In the genomic region with DNA sequence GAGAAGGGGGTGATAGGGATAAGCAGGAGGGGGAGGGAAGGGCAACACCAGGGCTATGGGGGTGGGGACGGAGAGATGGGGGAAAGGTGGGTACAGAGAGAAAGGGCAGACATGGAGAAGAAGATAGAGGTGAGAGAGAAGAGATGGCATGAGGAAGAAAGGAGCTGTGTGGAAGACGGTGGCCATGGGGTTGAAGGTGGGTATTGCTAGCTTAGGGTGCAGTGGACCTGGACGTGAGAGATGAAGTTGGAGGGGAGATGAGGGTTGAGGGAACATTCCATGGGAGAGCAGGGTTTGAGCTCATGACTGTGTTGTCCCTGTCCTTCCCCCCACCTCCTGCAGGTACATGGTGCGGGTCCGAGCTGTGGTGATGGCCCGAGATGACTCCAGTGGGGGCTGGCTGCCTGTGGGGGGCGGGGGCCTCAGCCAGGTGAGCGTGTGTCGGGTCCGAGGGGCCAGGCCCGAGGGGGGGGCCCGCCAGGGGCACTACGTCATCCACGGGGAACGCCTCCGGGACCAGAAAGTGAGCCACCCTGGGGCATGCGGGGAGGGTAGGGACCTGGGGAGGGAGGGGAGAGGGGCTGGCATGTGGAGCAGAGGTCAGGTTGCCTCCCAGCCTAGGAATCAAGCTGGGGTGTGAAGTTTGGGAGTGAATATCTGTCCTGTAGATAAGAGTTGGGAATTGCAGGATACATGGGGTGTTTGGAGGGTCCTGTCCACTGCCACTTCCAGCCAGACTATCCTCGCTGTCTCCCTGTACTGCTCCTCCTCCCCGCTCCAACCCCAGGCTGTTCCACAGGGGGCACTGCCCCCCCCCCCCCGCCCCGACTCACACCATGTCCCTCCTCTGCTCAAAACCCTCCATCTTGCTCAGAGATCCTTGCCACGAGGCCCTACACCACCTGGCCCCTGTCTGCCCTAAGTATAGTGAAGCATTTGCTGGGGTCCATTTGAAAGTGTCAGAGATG, we compare ENCODE assay signal across 1 cellular context.
TF ChIP-seq lines count a peak whose summit lies in the region.

No MANE protein-coding gene starts in this region.

TF ChIP-seq in GM23338, 12 proteins besides CTCF, POLR2A, EP300 and RAD21 (continued from another document):
- no peak for TF ChIP-seq POLR2AphosphoS5 (IDR thresholded peaks at IDR 0.05; ENCODE audit: low read depth)
- TF ChIP-seq, protein P1, sequence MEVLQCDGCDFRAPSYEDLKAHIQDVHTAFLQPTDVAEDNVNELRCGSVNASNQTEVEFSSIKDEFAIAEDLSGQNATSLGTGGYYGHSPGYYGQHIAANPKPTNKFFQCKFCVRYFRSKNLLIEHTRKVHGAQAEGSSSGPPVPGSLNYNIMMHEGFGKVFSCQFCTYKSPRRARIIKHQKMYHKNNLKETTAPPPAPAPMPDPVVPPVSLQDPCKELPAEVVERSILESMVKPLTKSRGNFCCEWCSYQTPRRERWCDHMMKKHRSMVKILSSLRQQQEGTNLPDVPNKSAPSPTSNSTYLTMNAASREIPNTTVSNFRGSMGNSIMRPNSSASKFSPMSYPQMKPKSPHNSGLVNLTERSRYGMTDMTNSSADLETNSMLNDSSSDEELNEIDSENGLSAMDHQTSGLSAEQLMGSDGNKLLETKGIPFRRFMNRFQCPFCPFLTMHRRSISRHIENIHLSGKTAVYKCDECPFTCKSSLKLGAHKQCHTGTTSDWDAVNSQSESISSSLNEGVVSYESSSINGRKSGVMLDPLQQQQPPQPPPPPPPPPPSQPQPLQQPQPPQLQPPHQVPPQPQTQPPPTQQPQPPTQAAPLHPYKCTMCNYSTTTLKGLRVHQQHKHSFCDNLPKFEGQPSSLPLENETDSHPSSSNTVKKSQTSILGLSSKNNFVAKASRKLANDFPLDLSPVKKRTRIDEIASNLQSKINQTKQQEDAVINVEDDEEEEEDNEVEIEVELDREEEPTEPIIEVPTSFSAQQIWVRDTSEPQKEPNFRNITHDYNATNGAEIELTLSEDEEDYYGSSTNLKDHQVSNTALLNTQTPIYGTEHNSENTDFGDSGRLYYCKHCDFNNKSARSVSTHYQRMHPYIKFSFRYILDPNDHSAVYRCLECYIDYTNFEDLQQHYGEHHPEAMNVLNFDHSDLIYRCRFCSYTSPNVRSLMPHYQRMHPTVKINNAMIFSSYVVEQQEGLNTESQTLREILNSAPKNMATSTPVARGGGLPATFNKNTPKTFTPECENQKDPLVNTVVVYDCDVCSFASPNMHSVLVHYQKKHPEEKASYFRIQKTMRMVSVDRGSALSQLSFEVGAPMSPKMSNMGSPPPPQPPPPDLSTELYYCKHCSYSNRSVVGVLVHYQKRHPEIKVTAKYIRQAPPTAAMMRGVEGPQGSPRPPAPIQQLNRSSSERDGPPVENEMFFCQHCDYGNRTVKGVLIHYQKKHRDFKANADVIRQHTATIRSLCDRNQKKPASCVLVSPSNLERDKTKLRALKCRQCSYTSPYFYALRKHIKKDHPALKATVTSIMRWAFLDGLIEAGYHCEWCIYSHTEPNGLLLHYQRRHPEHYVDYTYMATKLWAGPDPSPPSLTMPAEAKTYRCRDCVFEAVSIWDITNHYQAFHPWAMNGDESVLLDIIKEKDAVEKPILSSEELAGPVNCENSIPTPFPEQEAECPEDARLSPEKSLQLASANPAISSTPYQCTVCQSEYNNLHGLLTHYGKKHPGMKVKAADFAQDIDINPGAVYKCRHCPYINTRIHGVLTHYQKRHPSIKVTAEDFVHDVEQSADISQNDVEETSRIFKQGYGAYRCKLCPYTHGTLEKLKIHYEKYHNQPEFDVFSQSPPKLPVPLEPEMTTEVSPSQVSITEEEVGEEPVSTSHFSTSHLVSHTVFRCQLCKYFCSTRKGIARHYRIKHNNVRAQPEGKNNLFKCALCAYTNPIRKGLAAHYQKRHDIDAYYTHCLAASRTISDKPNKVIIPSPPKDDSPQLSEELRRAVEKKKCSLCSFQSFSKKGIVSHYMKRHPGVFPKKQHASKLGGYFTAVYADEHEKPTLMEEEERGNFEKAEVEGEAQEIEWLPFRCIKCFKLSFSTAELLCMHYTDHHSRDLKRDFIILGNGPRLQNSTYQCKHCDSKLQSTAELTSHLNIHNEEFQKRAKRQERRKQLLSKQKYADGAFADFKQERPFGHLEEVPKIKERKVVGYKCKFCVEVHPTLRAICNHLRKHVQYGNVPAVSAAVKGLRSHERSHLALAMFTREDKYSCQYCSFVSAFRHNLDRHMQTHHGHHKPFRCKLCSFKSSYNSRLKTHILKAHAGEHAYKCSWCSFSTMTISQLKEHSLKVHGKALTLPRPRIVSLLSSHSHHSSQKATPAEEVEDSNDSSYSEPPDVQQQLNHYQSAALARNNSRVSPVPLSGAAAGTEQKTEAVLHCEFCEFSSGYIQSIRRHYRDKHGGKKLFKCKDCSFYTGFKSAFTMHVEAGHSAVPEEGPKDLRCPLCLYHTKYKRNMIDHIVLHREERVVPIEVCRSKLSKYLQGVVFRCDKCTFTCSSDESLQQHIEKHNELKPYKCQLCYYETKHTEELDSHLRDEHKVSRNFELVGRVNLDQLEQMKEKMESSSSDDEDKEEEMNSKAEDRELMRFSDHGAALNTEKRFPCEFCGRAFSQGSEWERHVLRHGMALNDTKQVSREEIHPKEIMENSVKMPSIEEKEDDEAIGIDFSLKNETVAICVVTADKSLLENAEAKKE (CRISPR knock-in tag; IDR thresholded peaks at IDR 0.05), result no peak
- TF ChIP-seq EZH2phosphoT487 (IDR thresholded peaks at IDR 0.05; ENCODE audit: unreplicated experiment), result no peak
- no peak for TF ChIP-seq STAT1 (IDR thresholded peaks at IDR 0.05; ENCODE audit: unreplicated experiment)
- TF ChIP-seq EZH2 (IDR thresholded peaks at IDR 0.05; ENCODE audit: low read depth, unreplicated experiment), result no peak
- TF ChIP-seq, protein P2, sequence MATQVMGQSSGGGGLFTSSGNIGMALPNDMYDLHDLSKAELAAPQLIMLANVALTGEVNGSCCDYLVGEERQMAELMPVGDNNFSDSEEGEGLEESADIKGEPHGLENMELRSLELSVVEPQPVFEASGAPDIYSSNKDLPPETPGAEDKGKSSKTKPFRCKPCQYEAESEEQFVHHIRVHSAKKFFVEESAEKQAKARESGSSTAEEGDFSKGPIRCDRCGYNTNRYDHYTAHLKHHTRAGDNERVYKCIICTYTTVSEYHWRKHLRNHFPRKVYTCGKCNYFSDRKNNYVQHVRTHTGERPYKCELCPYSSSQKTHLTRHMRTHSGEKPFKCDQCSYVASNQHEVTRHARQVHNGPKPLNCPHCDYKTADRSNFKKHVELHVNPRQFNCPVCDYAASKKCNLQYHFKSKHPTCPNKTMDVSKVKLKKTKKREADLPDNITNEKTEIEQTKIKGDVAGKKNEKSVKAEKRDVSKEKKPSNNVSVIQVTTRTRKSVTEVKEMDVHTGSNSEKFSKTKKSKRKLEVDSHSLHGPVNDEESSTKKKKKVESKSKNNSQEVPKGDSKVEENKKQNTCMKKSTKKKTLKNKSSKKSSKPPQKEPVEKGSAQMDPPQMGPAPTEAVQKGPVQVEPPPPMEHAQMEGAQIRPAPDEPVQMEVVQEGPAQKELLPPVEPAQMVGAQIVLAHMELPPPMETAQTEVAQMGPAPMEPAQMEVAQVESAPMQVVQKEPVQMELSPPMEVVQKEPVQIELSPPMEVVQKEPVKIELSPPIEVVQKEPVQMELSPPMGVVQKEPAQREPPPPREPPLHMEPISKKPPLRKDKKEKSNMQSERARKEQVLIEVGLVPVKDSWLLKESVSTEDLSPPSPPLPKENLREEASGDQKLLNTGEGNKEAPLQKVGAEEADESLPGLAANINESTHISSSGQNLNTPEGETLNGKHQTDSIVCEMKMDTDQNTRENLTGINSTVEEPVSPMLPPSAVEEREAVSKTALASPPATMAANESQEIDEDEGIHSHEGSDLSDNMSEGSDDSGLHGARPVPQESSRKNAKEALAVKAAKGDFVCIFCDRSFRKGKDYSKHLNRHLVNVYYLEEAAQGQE (IDR thresholded peaks at IDR 0.05; ENCODE audit: unreplicated experiment), result no peak
- TF ChIP-seq ZNF331 (CRISPR knock-in tag; IDR thresholded peaks at IDR 0.05; ENCODE audit: low read depth), result no peak
- no peak for TF ChIP-seq ZNF114 (CRISPR knock-in tag; IDR thresholded peaks at IDR 0.05)
